9 cellular contexts compared by ENCODE assay signal in genomic region chr4:26410385-26411293, GRCh38.
DNase-seq lines count a peak whose midpoint lies in the region; ATAC-seq, FAIRE-seq and TF ChIP-seq lines count a peak whose summit lies in the region.
"Had no signal": no experiment of that assay in that cellular context is flagged by ENCODE, and none has a peak within 500 bp of the region (broad histone marks: within the 10 kb centered on the region; RNA-seq: fewer than 3 reads in every experiment).

No MANE protein-coding gene starts in this region.

- no peaks in the 10 kb centered on the region for H3K27me3 Mint-ChIP-seq in memory B cell

- no peak overlapping the region for H3K4me2 ChIP-seq in KMS-11
- H3K4me2 ChIP-seq: BLaER1 had no signal

- H3K9me3 Mint-ChIP-seq in memory B cell = peaks cover 6% of the 10 kb centered on the region

- H3K9ac ChIP-seq in KMS-11 = no peak overlapping the region
- H3K9ac ChIP-seq: BLaER1 had no signal

- no peaks in the 10 kb centered on the region for H3K27me3 ChIP-seq in KMS-11 (ENCODE audit: insufficient read depth, low read depth)
- H3K27me3 ChIP-seq: BLaER1 had no signal

- no peak overlapping the region for H3K27ac Mint-ChIP-seq in memory B cell

- H2AFZ ChIP-seq in KMS-11 (ENCODE audit: low read depth) = no peak overlapping the region

- H3K4me1 Mint-ChIP-seq in memory B cell = peaks cover 2% of the 10 kb centered on the region

- FAIRE-seq in RCC 7860 (lab: Jason Lieb, UNC) = peak; percentile 87

- H3K36me3 ChIP-seq in KMS-11 (ENCODE audit: insufficient read depth) = no peaks in the 10 kb centered on the region

- H3K79me2 ChIP-seq in KMS-11 (ENCODE audit: insufficient read depth, low read depth) = no peaks in the 10 kb centered on the region

- no peak overlapping the region for H3K27ac ChIP-seq in KMS-11
- H3K27ac ChIP-seq: BLaER1 had no signal

- H3K36me3 Mint-ChIP-seq in memory B cell = peaks cover 27% of the 10 kb centered on the region

- peak; percentile 35 for DNase-seq in DMS153 treated with DMSO at 0.1 percent for 48 hours (lab: John Stamatoyannopoulos, UW; ENCODE audit: unreplicated experiment)
- DNase-seq in DMS153 (lab: John Stamatoyannopoulos, UW) = no peak
- DNase-seq in RCC 7860 (ENCODE audit: low spot score) = peak; percentile 55
- peak; percentile 52 for DNase-seq in dedifferentiated amniotic fluid mesenchymal stem cell (ENCODE audit: extremely low spot score)
- peak; percentile 22 to 50 for DNase-seq in memory B cell (ENCODE audit: low spot score in 2 of 2)
- no peak for DNase-seq in stimulated activated naive CD4-positive, alpha-beta T cell treated with Interleukin-2 at 50 U/mL for 16 hours (lab: John Stamatoyannopoulos, UW)

- H3K4me1 ChIP-seq in KMS-11 (ENCODE audit: low read depth, poor library complexity, severe bottlenecking) = no peaks in the 10 kb centered on the region
- H3K4me1 ChIP-seq: BLaER1 had no signal

- H4K20me1 ChIP-seq in KMS-11 (ENCODE audit: insufficient read depth) = no peaks in the 10 kb centered on the region

- peak; percentile 54 for TF ChIP-seq CTCF in KMS-11 (conservative IDR thresholded peaks at IDR 0.05; ENCODE audit: low read depth, low read length)

- ATAC-seq in GM19025 (IDR thresholded peaks at IDR 0.05; ENCODE audit: low read depth, unreplicated experiment) = peak; percentile 67
- peak; percentile 59 for ATAC-seq in memory B cell (ENCODE audit: low read depth)

- no peak overlapping the region for H3K4me3 ChIP-seq in KMS-11 (IDR thresholded peaks at IDR 0.05; ENCODE audit: insufficient read depth, low read depth, low read length)
- H3K4me3 ChIP-seq: BLaER1 had no signal

- H3K4me3 Mint-ChIP-seq in memory B cell = no peak overlapping the region

Comparison
In these comparisons a context has a peak if more than half of its experiments do, and no peak if none do; other contexts are left out.
1. DNase-seq: peak in DMS153 treated with DMSO at 0.1 percent for 48 hours (single experiment), RCC 7860 (single experiment), dedifferentiated amniotic fluid mesenchymal stem cell (single experiment) and memory B cell (2 of 2); none in DMS153 (single experiment) and stimulated activated naive CD4-positive, alpha-beta T cell treated with Interleukin-2 at 50 U/mL for 16 hours (single experiment).